ENCODE assay signal across 18 cellular contexts in genomic region chr9:6692433-6692832, GRCh38. TPM values are rescaled to one million over a fixed set of nuclear protein-coding genes. Genes with fewer than 3 reads are reported as not detected.
DNase-seq lines count a peak whose midpoint lies in the region; ATAC-seq, FAIRE-seq and TF ChIP-seq lines count a peak whose summit lies in the region.
"Had no signal": no experiment of that assay in that cellular context is flagged by ENCODE, and none has a peak within 500 bp of the region (broad histone marks: within the 10 kb centered on the region; RNA-seq: fewer than 3 reads in every experiment).

No MANE protein-coding gene starts in this region.

- H3K4me3 ChIP-seq in OCI-LY1 (ENCODE audit: low read depth, low read length, poor library complexity, severe bottlenecking) (no peak overlapping the region), endodermal cell (ENCODE audit: low read length) (no peak overlapping the region)

- peaks cover 2% of the 10 kb centered on the region for H3K4me1 Mint-ChIP-seq in endodermal cell
- peaks cover 59% of the 10 kb centered on the region for H3K4me1 Mint-ChIP-seq in stimulated activated memory B cell treated with anti-CD40 and anti-IgM and Interleukin-4, amounts not matched to agents 10 μg/mL and 1 μg/mL and 100 μg/mL, for 72 hours

- H3K36me3 Mint-ChIP-seq in endodermal cell (ENCODE audit: low read depth) = peaks cover 7% of the 10 kb centered on the region
- peaks cover 10% of the 10 kb centered on the region for H3K36me3 Mint-ChIP-seq in stimulated activated memory B cell treated with anti-CD40 and anti-IgM and Interleukin-4, amounts not matched to agents 10 μg/mL and 1 μg/mL and 100 μg/mL, for 72 hours

- peaks cover 48% of the 10 kb centered on the region for H3K4me1 ChIP-seq in OCI-LY1 (ENCODE audit: insufficient read depth, low read length, severe bottlenecking)
- no peaks in the 10 kb centered on the region for H3K4me1 ChIP-seq in endodermal cell (ENCODE audit: control insufficient read depth, insufficient read depth, low read length)

- ATAC-seq in stimulated activated memory B cell treated with anti-CD40 and anti-IgM and Interleukin-4, amounts not matched to agents 10 μg/mL and 1 μg/mL and 100 μg/mL, for 72 hours = no peak
- no peak for ATAC-seq in activated CD4-positive, CD25-positive, alpha-beta regulatory T cell treated with anti-CD3 and anti-CD28 coated beads, Interleukin-2, amount 50 U/mL, for 24 hours
- no peak for ATAC-seq in HG02610 (IDR thresholded peaks at IDR 0.05; ENCODE audit: unreplicated experiment)
- ATAC-seq: HCT116, SK-N-SH treated with all-trans-retinoic acid at 6 μM for 48 hours had no signal

- H4K20me1 ChIP-seq in OCI-LY1 (ENCODE audit: insufficient read depth, low read length) = no peaks in the 10 kb centered on the region

- H3K4me2 ChIP-seq in OCI-LY1 (ENCODE audit: low read length) = peak overlapping the region; percentile 28; the same call in 1 of the 2 replicates

- H3K79me2 ChIP-seq in OCI-LY1 (ENCODE audit: insufficient read depth, low read length) = no peaks in the 10 kb centered on the region

- H2AFZ ChIP-seq in OCI-LY1 (ENCODE audit: low read length) = no peak overlapping the region

- no peak overlapping the region for H3K9ac ChIP-seq in OCI-LY1 (ENCODE audit: low read length)
- no peak overlapping the region for H3K9ac ChIP-seq in endodermal cell (ENCODE audit: extremely low read depth, low read length, poor library complexity, severe bottlenecking)

- H3K4me3 Mint-ChIP-seq in endodermal cell = no peak overlapping the region
- peak overlapping the region; percentile 74 for H3K4me3 Mint-ChIP-seq in stimulated activated memory B cell treated with anti-CD40 and anti-IgM and Interleukin-4, amounts not matched to agents 10 μg/mL and 1 μg/mL and 100 μg/mL, for 72 hours

- no peak for TF ChIP-seq POLR2A in GM12891 (IDR thresholded peaks at IDR 0.05; ENCODE audit: low read depth, low read length)

- H3K27ac ChIP-seq in OCI-LY1 (ENCODE audit: low read depth, low read length, poor library complexity, severe bottlenecking) (peak overlapping the region; percentile 59), endodermal cell (ENCODE audit: low read depth, low read length) (no peak overlapping the region)

- no peaks in the 10 kb centered on the region for H3K9me3 Mint-ChIP-seq in endodermal cell
- H3K9me3 Mint-ChIP-seq in stimulated activated memory B cell treated with anti-CD40 and anti-IgM and Interleukin-4, amounts not matched to agents 10 μg/mL and 1 μg/mL and 100 μg/mL, for 72 hours = no peaks in the 10 kb centered on the region
- H3K9me3 Mint-ChIP-seq: CD4-positive, CD25-positive, alpha-beta regulatory T cell had no signal

- no peaks in the 10 kb centered on the region for H3F3A ChIP-seq in OCI-LY1 (ENCODE audit: insufficient read depth, low read length)

- H3K36me3 ChIP-seq in OCI-LY1 (ENCODE audit: insufficient read depth, low read length) = no peaks in the 10 kb centered on the region
- no peaks in the 10 kb centered on the region for H3K36me3 ChIP-seq in endodermal cell (ENCODE audit: control insufficient read depth, insufficient read depth, low read length)

- H3K27ac Mint-ChIP-seq in endodermal cell = peak overlapping the region; percentile 77
- H3K27ac Mint-ChIP-seq in stimulated activated memory B cell treated with anti-CD40 and anti-IgM and Interleukin-4, amounts not matched to agents 10 μg/mL and 1 μg/mL and 100 μg/mL, for 72 hours = peak overlapping the region; percentile 99

- H3K9me3 ChIP-seq in OCI-LY1 (ENCODE audit: low read length) (no peaks in the 10 kb centered on the region), endodermal cell (ENCODE audit: control insufficient read depth, low read length) (no peaks in the 10 kb centered on the region)

- H3K9me2 ChIP-seq in OCI-LY1 (ENCODE audit: low read depth, low read length) = no peaks in the 10 kb centered on the region

- H3K27me3 Mint-ChIP-seq in endodermal cell (ENCODE audit: insufficient read depth) = no peaks in the 10 kb centered on the region
- H3K27me3 Mint-ChIP-seq in stimulated activated memory B cell treated with anti-CD40 and anti-IgM and Interleukin-4, amounts not matched to agents 10 μg/mL and 1 μg/mL and 100 μg/mL, for 72 hours = no peaks in the 10 kb centered on the region

- WGBS in endodermal cell (ENCODE audit: insufficient coverage in 1 of 2, insufficient read length in 1 of 2), 2 experiments = 82 to 84% methylated on average over 6 of the region's 6 CpGs

- peak; percentile 16 for FAIRE-seq in GM12891 (lab: Jason Lieb, UNC)

- TF ChIP-seq CTCF in OCI-LY1 (IDR thresholded peaks at IDR 0.05; ENCODE audit: low read length) = no peak
- TF ChIP-seq CTCF in endodermal cell (conservative IDR thresholded peaks at IDR 0.05) = no peak

- DNase-seq in GM12891 (ENCODE audit: insufficient read length, low spot score) = no peak
- DNase-seq in endodermal cell = peak; percentile 61
- no peak for DNase-seq in COLO668 (lab: John Stamatoyannopoulos, UW; ENCODE audit: unreplicated experiment)
- DNase-seq: CD4-positive, CD25-positive, alpha-beta regulatory T cell; DMS53; KG1; NCI-H1048; NCI-H146; NCI-H2081 treated with DMSO at 0.1 percent for 48 hours; NCI-H2227 treated with DMSO at 0.1 percent for 48 hours; NCI-H524 treated with DMSO at 0.1 percent for 48 hours; SHP77 had no signal

- H3K27me3 ChIP-seq in OCI-LY1 (ENCODE audit: insufficient read depth, low read length) (no peaks in the 10 kb centered on the region), endodermal cell (ENCODE audit: control insufficient read depth, insufficient read depth, low read length, poor library complexity, severe bottlenecking) (no peaks in the 10 kb centered on the region)

TF ChIP-seq in GM12891, 5 proteins besides CTCF, POLR2A, EP300 and RAD21:
- TF ChIP-seq SPI1 (IDR thresholded peaks at IDR 0.05; ENCODE audit: low read depth, low read length) (no peak), POLR2AphosphoS5 (IDR thresholded peaks at IDR 0.05; ENCODE audit: low read depth, low read length) (no peak), PAX5 (IDR thresholded peaks at IDR 0.05; ENCODE audit: insufficient read depth, low read length, severe bottlenecking) (no peak), POU2F2 (IDR thresholded peaks at IDR 0.05; ENCODE audit: low read depth, low read length) (no peak), TAF1 (IDR thresholded peaks at IDR 0.05; ENCODE audit: low read depth, low read length) (no peak)

RNA-seq across cellular contexts. Expression of gene GLDC, which starts 46.9 kb away (rescaled TPM):
- 40.4 TPM for polyA plus RNA-seq in GM12891 (2012; ENCODE audit: low read depth, missing spikeins)
- 10 to 100 TPM in 1 of 2 donors, 1 to 10 TPM in 1; 8.9 to 38.8 TPM for total RNA-seq in endodermal cell
- polyA plus RNA-seq in endodermal cell (2013, experiment 1 of 2) = 43.8 TPM
- 35.4 TPM for polyA plus RNA-seq in endodermal cell (2013, experiment 2 of 2)
- total RNA-seq: CD4-positive, CD25-positive, alpha-beta regulatory T cell had no signal
